ENCODE assay signal across 22 cellular contexts in genomic region chr2:172225786-172226185, GRCh38.
"Had no signal": no experiment of that assay in that cellular context is flagged by ENCODE, and none has a peak within 500 bp of the region (broad histone marks: within the 10 kb centered on the region; RNA-seq: fewer than 3 reads in every experiment).

No MANE protein-coding gene starts in this region.

- H3K9me3 Mint-ChIP-seq: naive B cell; stimulated activated memory B cell treated with anti-CD40 and anti-IgM and Interleukin-4, amounts not matched to agents 10 μg/mL and 1 μg/mL and 100 μg/mL, for 72 hours; stimulated activated naive CD8-positive, alpha-beta T cell treated with anti-CD3 and anti-CD28 coated beads, Interleukin-15, amount 100 ng/mL, for 72 hours had no signal

- H3K36me3 Mint-ChIP-seq: activated naive CD8-positive, alpha-beta T cell; naive B cell; stimulated activated memory B cell treated with anti-CD40 and anti-IgM and Interleukin-4, amounts not matched to agents 10 μg/mL and 1 μg/mL and 100 μg/mL, for 72 hours had no signal

- H3K4me3 Mint-ChIP-seq: activated CD4-positive, alpha-beta T cell treated with anti-CD3 and anti-CD28 coated beads for 36 hours; activated naive CD8-positive, alpha-beta T cell; naive B cell; stimulated activated memory B cell treated with anti-CD40 and anti-IgM and Interleukin-4, amounts not matched to agents 10 μg/mL and 1 μg/mL and 100 μg/mL, for 72 hours; stimulated activated naive CD8-positive, alpha-beta T cell treated with anti-CD3 and anti-CD28 coated beads, Interleukin-15, amount 100 ng/mL, for 72 hours had no signal

- H3K27me3 ChIP-seq: heart left ventricle, ovary, sigmoid colon, thyroid gland, upper lobe of right lung had no signal

- H3K4me3 ChIP-seq: cardiac muscle cell, coronary artery, heart left ventricle, lung, ovary, prostate gland, sigmoid colon, smooth muscle cell, thyroid gland, upper lobe of right lung had no signal

- ATAC-seq: activated CD4-positive, alpha-beta T cell treated with anti-CD3 and anti-CD28 coated beads for 36 hours; stimulated activated memory B cell treated with anti-CD40 and anti-IgM and Interleukin-4, amounts not matched to agents 10 μg/mL and 1 μg/mL and 100 μg/mL, for 72 hours; stimulated activated naive CD8-positive, alpha-beta T cell treated with anti-CD3 and anti-CD28 coated beads, Interleukin-15, amount 100 ng/mL, for 72 hours had no signal

- H3K4me1 ChIP-seq: prostate gland, sigmoid colon, upper lobe of right lung had no signal

- H3K4me1 Mint-ChIP-seq: naive B cell; stimulated activated memory B cell treated with anti-CD40 and anti-IgM and Interleukin-4, amounts not matched to agents 10 μg/mL and 1 μg/mL and 100 μg/mL, for 72 hours had no signal

- H3K27me3 Mint-ChIP-seq: activated CD4-positive, alpha-beta T cell treated with anti-CD3 and anti-CD28 coated beads for 36 hours; activated naive CD8-positive, alpha-beta T cell; stimulated activated naive CD8-positive, alpha-beta T cell treated with anti-CD3 and anti-CD28 coated beads, Interleukin-15, amount 100 ng/mL, for 72 hours had no signal

- H3K36me3 ChIP-seq: cardiac muscle cell, heart left ventricle, ovary, prostate gland, sigmoid colon, thyroid gland, upper lobe of right lung had no signal

- H3K4me2 ChIP-seq: smooth muscle cell had no signal

- DNase-seq: activated CD8-positive, alpha-beta memory T cell treated with anti-CD3 and anti-CD28 coated beads for 24 hours; anterior cingulate cortex; cerebellar nuclear complex; heart left ventricle; kidney glomerular epithelial cell; naive B cell; ovary; retina; sigmoid colon; stimulated activated CD4-positive, alpha-beta T cell treated with anti-CD3 and anti-CD28 coated beads, Interleukin-1b, Interleukin-23, amount 100 ng/mL, for 48 hours; stimulated activated CD8-positive, alpha-beta memory T cell treated with anti-CD3 and anti-CD28 coated beads, Interleukin-4, amount 100 ng/mL, for 48 hours; stimulated activated naive CD8-positive, alpha-beta T cell treated with anti-CD3 and anti-CD28 coated beads, Interleukin-15, amount 100 ng/mL, for 72 hours; thyroid gland; upper lobe of right lung had no signal

- H3K9me3 ChIP-seq: heart left ventricle, ovary, prostate gland, sigmoid colon, thyroid gland, upper lobe of right lung had no signal

- H3K27ac Mint-ChIP-seq: activated CD4-positive, alpha-beta T cell treated with anti-CD3 and anti-CD28 coated beads for 36 hours; naive B cell; stimulated activated memory B cell treated with anti-CD40 and anti-IgM and Interleukin-4, amounts not matched to agents 10 μg/mL and 1 μg/mL and 100 μg/mL, for 72 hours; stimulated activated naive CD8-positive, alpha-beta T cell treated with anti-CD3 and anti-CD28 coated beads, Interleukin-15, amount 100 ng/mL, for 72 hours had no signal

- H3K27ac ChIP-seq: cardiac muscle cell, coronary artery, heart left ventricle, ovary, sigmoid colon, thyroid gland, upper lobe of right lung had no signal
